ENCODE assay signal across 8 cellular contexts in the genomic region with DNA sequence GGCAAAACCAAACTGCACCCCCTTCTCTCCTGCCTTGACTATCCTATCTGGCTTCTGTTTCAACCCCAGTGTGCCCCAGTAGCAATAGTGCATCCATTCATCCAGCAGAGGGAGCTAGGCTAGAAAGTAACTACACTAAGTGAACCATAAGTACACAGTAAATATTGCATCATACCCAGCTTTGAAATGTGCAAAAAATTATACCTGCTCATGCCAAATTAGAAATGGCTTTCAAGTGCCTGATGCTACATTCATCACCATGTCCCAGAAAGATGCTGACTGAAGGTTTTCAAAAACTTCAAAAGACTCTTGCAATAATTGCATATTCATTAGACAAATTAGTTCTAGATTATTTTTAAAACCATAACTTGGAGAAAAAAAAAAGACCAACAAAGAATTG.
DNase-seq lines count a peak whose midpoint lies in the region; FAIRE-seq and TF ChIP-seq lines count a peak whose summit lies in the region.

No MANE protein-coding gene starts in this region.

- H3K36me3 ChIP-seq in HEK293 (ENCODE audit: control insufficient read depth in 2 of 2, insufficient read depth in 1 of 2, low read length in 2 of 2): no peaks in the 10 kb centered on the region
- no peaks in the 10 kb centered on the region for H3K36me3 ChIP-seq in liver (ENCODE audit: control insufficient read depth in 4 of 4, insufficient read depth in 3 of 4, low read depth in 1 of 4, low read length in 3 of 4)
- no peaks in the 10 kb centered on the region for H3K36me3 ChIP-seq in tibial nerve

- POLR2A ChIA-PET in HEK293 (lab: Yijun Ruan, JAX): interaction anchor here (0.9 kb wide), 1 partner anchor 14 kb away, joined by 3 read pairs; no protein-coding TSS in a partner anchor

- H3K27me3 ChIP-seq in liver (ENCODE audit: control insufficient read depth in 4 of 4, insufficient read depth in 4 of 4, low read length in 3 of 4) (no peaks in the 10 kb centered on the region), tibial nerve (no peaks in the 10 kb centered on the region)

- TF ChIP-seq CTCF in GM12864 (IDR thresholded peaks at IDR 0.05; ENCODE audit: low read depth, low read length, missing control alignments) (peak; percentile 82), HEK293 (tag by site-specific recombination; IDR thresholded peaks at IDR 0.05) (no peak), LNCAP (IDR thresholded peaks at IDR 0.05) (peak; percentile 90), choroid plexus epithelial cell (conservative IDR thresholded peaks at IDR 0.05; ENCODE audit: low read depth, low read length) (peak; percentile 94), liver (IDR thresholded peaks at IDR 0.05; ENCODE audit: low read depth, low read length, missing input control) (peak; percentile 83), tibial nerve (IDR thresholded peaks at IDR 0.05) (peak; percentile 43 to 58 (median 51))

- no peak for TF ChIP-seq POLR2A in tibial nerve (IDR thresholded peaks at IDR 0.05)

- peak; percentile 49 for FAIRE-seq in RCC 7860 (lab: Jason Lieb, UNC)

- H3K9me3 ChIP-seq in HEK293 (ENCODE audit: control insufficient read depth, insufficient read depth, low read depth, low read length) (no peaks in the 10 kb centered on the region), liver (ENCODE audit: control insufficient read depth in 4 of 4, low read length in 3 of 4) (no peaks in the 10 kb centered on the region), tibial nerve (no peaks in the 10 kb centered on the region)

- H3K27ac ChIP-seq in HEK293 (ENCODE audit: extremely low read depth, low read depth, low read length): no peak overlapping the region
- no peak overlapping the region for H3K27ac ChIP-seq in liver (ENCODE audit: low read depth in 1 of 2, low read length in 2 of 2)
- no peak overlapping the region for H3K27ac ChIP-seq in tibial nerve

- DNase-seq in A172 (ENCODE audit: low spot score) (peak; percentile 82), GM12864 (ENCODE audit: low read depth) (peak; percentile 37), RCC 7860 (ENCODE audit: low spot score) (peak; percentile 68), choroid plexus epithelial cell (ENCODE audit: low read depth) (peak; percentile 89), tibial nerve (ENCODE audit: low spot score in 2 of 2) (peak; percentile 25 to 78)

- H3K4me3 ChIP-seq in GM12864 (ENCODE audit: low read depth, low read length) (no peak overlapping the region), HEK293 (ENCODE audit: low read depth, low read length) (no peak overlapping the region), choroid plexus epithelial cell (ENCODE audit: low read depth, low read length) (no peak overlapping the region), liver (ENCODE audit: low read depth in 1 of 3, low read length in 3 of 3) (no peak overlapping the region), tibial nerve (no peak overlapping the region)

- peak; percentile 81 to 89 for TF ChIP-seq RAD21 in liver (IDR thresholded peaks at IDR 0.05)

- H3K9ac ChIP-seq in liver (ENCODE audit: low read depth in 1 of 2, low read length in 2 of 2): no peak overlapping the region

- CTCF ChIA-PET in HEK293 (lab: Yijun Ruan, JAX): interaction anchor here (0.6 to 2.4 kb wide), 21 partner anchors 9 to 1333 kb away, joined by 3 to 11 read pairs (median 4); no protein-coding TSS in a partner anchor

- H3K4me1 ChIP-seq in HEK293 (ENCODE audit: control insufficient read depth, insufficient read depth, low read length): no peaks in the 10 kb centered on the region; the same call in 1 of the 2 replicates
- H3K4me1 ChIP-seq in liver (ENCODE audit: control insufficient read depth in 4 of 4, insufficient read depth in 4 of 4, low read length in 3 of 4): peaks cover 0 to 7% (median 7%) of the 10 kb centered on the region in 4 donors
- no peaks in the 10 kb centered on the region for H3K4me1 ChIP-seq in tibial nerve

- TF ChIP-seq EP300 in tibial nerve (IDR thresholded peaks at IDR 0.05): no peak

TF ChIP-seq in HEK293, 187 proteins besides CTCF, POLR2A, EP300 and RAD21 (continues in another document):
- TF ChIP-seq ZNF311 (tag by site-specific recombination; IDR thresholded peaks at IDR 0.05; ENCODE audit: borderline replicate concordance) (no peak), OVOL3 (tag by site-specific recombination; IDR thresholded peaks at IDR 0.05) (no peak), ZNF660 (tag by site-specific recombination; IDR thresholded peaks at IDR 0.05) (peak; percentile 82; the same call in 1 of the 2 replicates)
- TF ChIP-seq, protein P1, sequence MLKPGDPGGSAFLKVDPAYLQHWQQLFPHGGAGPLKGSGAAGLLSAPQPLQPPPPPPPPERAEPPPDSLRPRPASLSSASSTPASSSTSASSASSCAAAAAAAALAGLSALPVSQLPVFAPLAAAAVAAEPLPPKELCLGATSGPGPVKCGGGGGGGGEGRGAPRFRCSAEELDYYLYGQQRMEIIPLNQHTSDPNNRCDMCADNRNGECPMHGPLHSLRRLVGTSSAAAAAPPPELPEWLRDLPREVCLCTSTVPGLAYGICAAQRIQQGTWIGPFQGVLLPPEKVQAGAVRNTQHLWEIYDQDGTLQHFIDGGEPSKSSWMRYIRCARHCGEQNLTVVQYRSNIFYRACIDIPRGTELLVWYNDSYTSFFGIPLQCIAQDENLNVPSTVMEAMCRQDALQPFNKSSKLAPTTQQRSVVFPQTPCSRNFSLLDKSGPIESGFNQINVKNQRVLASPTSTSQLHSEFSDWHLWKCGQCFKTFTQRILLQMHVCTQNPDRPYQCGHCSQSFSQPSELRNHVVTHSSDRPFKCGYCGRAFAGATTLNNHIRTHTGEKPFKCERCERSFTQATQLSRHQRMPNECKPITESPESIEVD (tag by site-specific recombination; IDR thresholded peaks at IDR 0.05): peak; percentile 66

TF ChIP-seq in liver, 16 proteins besides CTCF, POLR2A, EP300 and RAD21:
- TF ChIP-seq JUND (IDR thresholded peaks at IDR 0.05) (no peak), FOXA2 (IDR thresholded peaks at IDR 0.05) (peak; percentile 83), FOXA1 (IDR thresholded peaks at IDR 0.05) (peak; percentile 40), YY1 (IDR thresholded peaks at IDR 0.05) (no peak)
- TF ChIP-seq, protein P2, sequence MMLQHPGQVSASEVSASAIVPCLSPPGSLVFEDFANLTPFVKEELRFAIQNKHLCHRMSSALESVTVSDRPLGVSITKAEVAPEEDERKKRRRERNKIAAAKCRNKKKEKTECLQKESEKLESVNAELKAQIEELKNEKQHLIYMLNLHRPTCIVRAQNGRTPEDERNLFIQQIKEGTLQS (IDR thresholded peaks at IDR 0.05): peak; percentile 78
TF ChIP-seq in liver: peak in this region for 3.

Comparison
In these comparisons a context has a peak if more than half of its experiments do, and no peak if none do; other contexts are left out.
1. DNase-seq: peak in every context shown above with its lines; median percentile 89 in choroid plexus epithelial cell; 82 in A172; 68 in RCC 7860; 52 in tibial nerve; 37 in GM12864.